Comparison of ENCODE assay signal across 11 cellular contexts in genomic region chr12:128844031-128844635, GRCh38. TPM values are rescaled to one million over a fixed set of nuclear protein-coding genes. Genes with fewer than 3 reads are reported as not detected.
DNase-seq lines count a peak whose midpoint lies in the region; ATAC-seq, FAIRE-seq and TF ChIP-seq lines count a peak whose summit lies in the region.
"Had no signal": no experiment of that assay in that cellular context is flagged by ENCODE, and none has a peak within 500 bp of the region (broad histone marks: within the 10 kb centered on the region; RNA-seq: fewer than 3 reads in every experiment).

No MANE protein-coding gene starts in this region.

- FAIRE-seq in D721Med (lab: Jason Lieb, UNC) (no peak), GM12891 (lab: Jason Lieb, UNC) (no peak)
- FAIRE-seq: TTC549 had no signal

- no peak for TF ChIP-seq POLR2A in GM12891 (IDR thresholded peaks at IDR 0.05; ENCODE audit: low read depth, low read length)

- DNase-seq in D721Med (ENCODE audit: insufficient read length, low spot score) (no peak), MV-4-11 (lab: John Stamatoyannopoulos, UW) (peak; percentile 92), epithelial cell of proximal tubule (ENCODE audit: low read depth) (no peak), GM12891 (ENCODE audit: insufficient read length, low spot score) (no peak), T-helper 9 cell (no peak), NCI-H2107 treated with DMSO at 0.1 percent for 48 hours (lab: John Stamatoyannopoulos, UW; ENCODE audit: unreplicated experiment) (no peak), D341Med (ENCODE audit: low spot score) (no peak)
- DNase-seq: DMS153, NCI-H1694 had no signal

- peak; percentile 56 for ATAC-seq in GM19351 (IDR thresholded peaks at IDR 0.05; ENCODE audit: unreplicated experiment)

- H3K4me3 ChIP-seq in epithelial cell of proximal tubule (ENCODE audit: low read depth, low read length), result no peak overlapping the region

- TF ChIP-seq CTCF in D721Med (IDR thresholded peaks at IDR 0.05; ENCODE audit: insufficient read depth, missing control alignments) (peak; percentile 16), epithelial cell of proximal tubule (conservative IDR thresholded peaks at IDR 0.05; ENCODE audit: low read depth, low read length) (peak; percentile 2)

TF ChIP-seq in GM12891, 5 proteins besides CTCF, POLR2A, EP300 and RAD21:
- TF ChIP-seq PAX5 (IDR thresholded peaks at IDR 0.05; ENCODE audit: insufficient read depth, low read length, severe bottlenecking) (no peak), POU2F2 (IDR thresholded peaks at IDR 0.05; ENCODE audit: low read depth, low read length) (no peak), TAF1 (IDR thresholded peaks at IDR 0.05; ENCODE audit: low read depth, low read length) (no peak), SPI1 (IDR thresholded peaks at IDR 0.05; ENCODE audit: low read depth, low read length) (no peak), POLR2AphosphoS5 (IDR thresholded peaks at IDR 0.05; ENCODE audit: low read depth, low read length) (no peak)

RNA-seq across cellular contexts. Expression of gene GLT1D1, which starts 9.1 kb away (rescaled TPM):
- total RNA-seq in epithelial cell of proximal tubule, result 0.14 and 0.46 TPM in 2 replicates
- polyA plus RNA-seq in GM12891 (2012; ENCODE audit: low read depth, missing spikeins), result 30.3 TPM

RNA-seq across cellular contexts. Expression of gene SLC15A4, which starts 20.4 kb away (rescaled TPM):
- total RNA-seq in epithelial cell of proximal tubule, result 49.6 and 59.9 TPM in 2 replicates
- 50.8 TPM for polyA plus RNA-seq in GM12891 (2012; ENCODE audit: low read depth, missing spikeins)
